Comparison of ENCODE assay signal across 36 cellular contexts in genomic region chr14:87678624-87679023, GRCh38.
"Had no signal": no experiment of that assay in that cellular context is flagged by ENCODE, and none has a peak within 500 bp of the region (broad histone marks: within the 10 kb centered on the region; RNA-seq: fewer than 3 reads in every experiment).

No MANE protein-coding gene starts in this region.

- ATAC-seq: activated CD8-positive, alpha-beta T cell treated with anti-CD3 and anti-CD28 coated beads for 36 hours; activated naive CD4-positive, alpha-beta T cell treated with anti-CD3 and anti-CD28 coated beads, Interleukin-2, amount 50 U/mL, for 72 hours; activated T-cell treated with anti-CD3 and anti-CD28 coated beads, Interleukin-2, amount 50 U/mL, for 4 hours; activated T-cell treated with anti-CD3 and anti-CD28 coated beads, Interleukin-2, amount 50 U/mL, for 72 hours; activated T-helper 17 cell treated with anti-CD3 and anti-CD28 coated beads, Interleukin-2, amount 50 U/mL, for 72 hours; body of pancreas had no signal

- H3K4me1 Mint-ChIP-seq: activated B cell treated with CpG ODN at 0.5 μM for 24 hours; activated CD4-positive, alpha-beta T cell treated with anti-CD3 and anti-CD28 coated beads, Interleukin-2, amount 10 ng/mL, durations not matched to agents 24 days and 14 days; activated naive CD8-positive, alpha-beta T cell treated with anti-CD3 and anti-CD28 coated beads for 36 hours; activated T-helper 17 cell treated with anti-CD3 and anti-CD28 coated beads, Interleukin-2, amount 50 U/mL, for 72 hours had no signal

- H3K9me3 Mint-ChIP-seq: activated CD4-positive, alpha-beta memory T cell treated with anti-CD3 and anti-CD28 coated beads for 36 hours; activated CD8-positive, alpha-beta T cell treated with anti-CD3 and anti-CD28 coated beads for 36 hours; activated naive CD4-positive, alpha-beta T cell treated with anti-CD3 and anti-CD28 coated beads for 36 hours; activated naive CD8-positive, alpha-beta T cell treated with anti-CD3 and anti-CD28 coated beads for 36 hours; activated T-helper 1 cell treated with anti-CD3 and anti-CD28 coated beads, Interleukin-12 subunit alpha, Interleukin-12 subunit beta, Interleukin-2, Interleukin-4 antibody, amounts not matched to agents 30 ng/mL and 10 ng/mL and 1 ng/mL, durations not matched to agents 14 hours and 24 hours and 36 hours; activated T-helper 17 cell treated with anti-CD3 and anti-CD28 coated beads, Interleukin-2, amount 50 U/mL, for 72 hours; T-helper 1 cell treated with Interleukin-12 subunit alpha and Interleukin-12 subunit beta and Interleukin-4 antibody, amounts not matched to agents 30 μg/mL and 1 μg/mL, for 36 hours; T-helper 2 cell treated with Interferon-gamma antibody and Interleukin-4, amounts not matched to agents 5 μg/mL and 100 μg/mL, for 36 hours had no signal

- DNase-seq: activated B cell treated with CpG ODN at 0.5 μM for 24 hours; activated CD4-positive, alpha-beta memory T cell treated with anti-CD3 and anti-CD28 coated beads for 36 hours; activated CD4-positive, alpha-beta T cell treated with anti-CD3 and anti-CD28 coated beads for 4 hours; activated CD4-positive, alpha-beta T cell treated with anti-CD3 and anti-CD28 coated beads, Interleukin-2, amount 10 ng/mL, durations not matched to agents 24 days and 14 days; activated CD4-positive, alpha-beta T cell treated with anti-CD3 and anti-CD28 coated beads, Interleukin-2, amount 50 U/mL, for 1 hour; activated CD4-positive, alpha-beta T cell treated with anti-CD3 and anti-CD28 coated beads, Interleukin-2, amount 50 U/mL, for 4 hours; activated CD4-positive, CD25-positive, alpha-beta regulatory T cell treated with anti-CD3 and anti-CD28 coated beads, Interleukin-2, amount 50 U/mL, for 72 hours; activated CD8-positive, alpha-beta memory T cell treated with anti-CD3 and anti-CD28 coated beads, Interleukin-2, amount 50 U/mL, for 4 hours; activated CD8-positive, alpha-beta T cell treated with anti-CD3 and anti-CD28 coated beads for 36 hours; activated effector memory CD4-positive, alpha-beta T cell treated with anti-CD3 and anti-CD28 coated beads, Interleukin-2, amount 50 U/mL, for 16 hours; activated gamma-delta T cell treated with Interleukin-2 at 50 U/mL for 16 hours; activated naive CD4-positive, alpha-beta T cell; activated naive CD4-positive, alpha-beta T cell treated with anti-CD3 and anti-CD28 coated beads for 36 hours; activated naive CD4-positive, alpha-beta T cell treated with anti-CD3 and anti-CD28 coated beads, Interleukin-2, amount 50 U/mL, for 16 hours; activated naive CD8-positive, alpha-beta T cell treated with anti-CD3 and anti-CD28 coated beads for 36 hours; activated T-cell treated with anti-CD3 and anti-CD28 coated beads for 4 hours; activated T-cell treated with anti-CD3 and anti-CD28 coated beads, Interleukin-2, amount 50 U/mL, for 1 hour; activated T-cell treated with anti-CD3 and anti-CD28 coated beads, Interleukin-2, amount 50 U/mL, for 4 hours; activated T-cell treated with anti-CD3 and anti-CD28 coated beads, Interleukin-2, amount 50 U/mL, for 72 hours; adrenal gland; amniotic stem cell; aorta; body of pancreas; brain microvascular endothelial cell; central memory CD4-positive, alpha-beta T cell; T-helper 2 cell; T-helper 9 cell had no signal

- FAIRE-seq: astrocyte, TTC549 had no signal

- H3K4me1 ChIP-seq: adrenal gland, body of pancreas, breast epithelium had no signal

- H3K36me3 Mint-ChIP-seq: activated CD4-positive, alpha-beta memory T cell treated with anti-CD3 and anti-CD28 coated beads for 36 hours; activated naive CD4-positive, alpha-beta T cell treated with anti-CD3 and anti-CD28 coated beads, Interleukin-2, amount 50 U/mL, for 72 hours; activated naive CD8-positive, alpha-beta T cell treated with anti-CD3 and anti-CD28 coated beads for 36 hours had no signal

- H3K4me3 Mint-ChIP-seq: activated B cell treated with CpG ODN at 0.5 μM for 24 hours; activated CD4-positive, alpha-beta memory T cell treated with anti-CD3 and anti-CD28 coated beads for 36 hours; activated CD4-positive, alpha-beta T cell treated with anti-CD3 and anti-CD28 coated beads, Interleukin-2, amount 10 ng/mL, durations not matched to agents 24 days and 14 days; activated CD8-positive, alpha-beta T cell treated with anti-CD3 and anti-CD28 coated beads for 36 hours; activated naive CD4-positive, alpha-beta T cell treated with anti-CD3 and anti-CD28 coated beads for 36 hours; activated naive CD8-positive, alpha-beta T cell treated with anti-CD3 and anti-CD28 coated beads for 36 hours; activated T-cell treated with anti-CD3 and anti-CD28 coated beads, Interleukin-2, amount 50 U/mL, for 4 hours; activated T-cell treated with anti-CD3 and anti-CD28 coated beads, Interleukin-2, amount 50 U/mL, for 72 hours; activated T-helper 1 cell treated with anti-CD3 and anti-CD28 coated beads, Interleukin-12 subunit alpha, Interleukin-12 subunit beta, Interleukin-2, Interleukin-4 antibody, amounts not matched to agents 30 ng/mL and 10 ng/mL and 1 ng/mL, durations not matched to agents 14 hours and 24 hours and 36 hours; activated T-helper 17 cell treated with anti-CD3 and anti-CD28 coated beads, Interleukin-2, amount 50 U/mL, for 72 hours; T-helper 1 cell treated with Interleukin-12 subunit alpha and Interleukin-12 subunit beta and Interleukin-4 antibody, amounts not matched to agents 30 μg/mL and 1 μg/mL, for 36 hours; T-helper 2 cell treated with Interferon-gamma antibody and Interleukin-4, amounts not matched to agents 5 μg/mL and 100 μg/mL, for 36 hours had no signal

- H3K4me3 ChIP-seq: adrenal gland, body of pancreas, breast epithelium had no signal

- H3K36me3 ChIP-seq: adrenal gland, brain microvascular endothelial cell, breast epithelium had no signal

- H3K27me3 ChIP-seq: adrenal gland, body of pancreas, brain microvascular endothelial cell, breast epithelium had no signal

- H3K27ac Mint-ChIP-seq: activated B cell treated with CpG ODN at 0.5 μM for 24 hours; activated CD4-positive, alpha-beta memory T cell treated with anti-CD3 and anti-CD28 coated beads for 36 hours; activated CD4-positive, alpha-beta T cell treated with anti-CD3 and anti-CD28 coated beads, Interleukin-2, amount 10 ng/mL, durations not matched to agents 24 days and 14 days; activated CD8-positive, alpha-beta T cell treated with anti-CD3 and anti-CD28 coated beads for 36 hours; activated naive CD4-positive, alpha-beta T cell treated with anti-CD3 and anti-CD28 coated beads for 36 hours; activated naive CD4-positive, alpha-beta T cell treated with anti-CD3 and anti-CD28 coated beads, Interleukin-2, amount 50 U/mL, for 72 hours; activated naive CD8-positive, alpha-beta T cell treated with anti-CD3 and anti-CD28 coated beads for 36 hours; activated T-cell treated with anti-CD3 and anti-CD28 coated beads, Interleukin-2, amount 50 U/mL, for 72 hours; activated T-helper 1 cell treated with anti-CD3 and anti-CD28 coated beads, Interleukin-12 subunit alpha, Interleukin-12 subunit beta, Interleukin-2, Interleukin-4 antibody, amounts not matched to agents 30 ng/mL and 10 ng/mL and 1 ng/mL, durations not matched to agents 14 hours and 24 hours and 36 hours; activated T-helper 17 cell treated with anti-CD3 and anti-CD28 coated beads, Interleukin-2, amount 50 U/mL, for 72 hours; T-helper 1 cell treated with Interleukin-12 subunit alpha and Interleukin-12 subunit beta and Interleukin-4 antibody, amounts not matched to agents 30 μg/mL and 1 μg/mL, for 36 hours; T-helper 2 cell treated with Interferon-gamma antibody and Interleukin-4, amounts not matched to agents 5 μg/mL and 100 μg/mL, for 36 hours had no signal

- H3K27ac ChIP-seq: adrenal gland, body of pancreas, brain microvascular endothelial cell, breast epithelium, VCaP had no signal

- H3K9me3 ChIP-seq: adrenal gland, body of pancreas had no signal

- H3K27me3 Mint-ChIP-seq: activated B cell treated with CpG ODN at 0.5 μM for 24 hours; activated CD4-positive, alpha-beta memory T cell treated with anti-CD3 and anti-CD28 coated beads for 36 hours; activated CD4-positive, alpha-beta T cell treated with anti-CD3 and anti-CD28 coated beads, Interleukin-2, amount 10 ng/mL, durations not matched to agents 24 days and 14 days; activated naive CD8-positive, alpha-beta T cell treated with anti-CD3 and anti-CD28 coated beads for 36 hours; activated T-helper 17 cell treated with anti-CD3 and anti-CD28 coated beads, Interleukin-2, amount 50 U/mL, for 72 hours had no signal
